8 cellular contexts compared by ENCODE assay signal in genomic region chr7:36153571-36154097, GRCh38. TPM values are rescaled to one million over a fixed set of nuclear protein-coding genes. Genes with fewer than 3 reads are reported as not detected.
DNase-seq lines count a peak whose midpoint lies in the region; ATAC-seq and TF ChIP-seq lines count a peak whose summit lies in the region.

No MANE protein-coding gene starts in this region.

- POLR2A ChIA-PET in Caco-2 (lab: Charles Lee): no interaction called here

- H3K9me3 Mint-ChIP-seq in Caco-2 (ENCODE audit: unreplicated experiment): no peaks in the 10 kb centered on the region

- H3K27ac Mint-ChIP-seq in Caco-2 (ENCODE audit: unreplicated experiment): peak overlapping the region; percentile 45

- H3K4me1 Mint-ChIP-seq in Caco-2 (ENCODE audit: low read depth, unreplicated experiment): no peaks in the 10 kb centered on the region

- peak in 1 of 2 experiments; percentile 53 for DNase-seq in Caco-2
- peak; percentile 24 for DNase-seq in M059J (ENCODE audit: low read depth)
- DNase-seq in ascending aorta (ENCODE audit: low spot score in 2 of 2): no peak
- DNase-seq in stimulated activated CD4-positive, alpha-beta T cell treated with anti-CD3 and anti-CD28 coated beads, Interleukin-2, amount 100 ng/mL, for 48 hours: peak; percentile 5 to 11
- DNase-seq in NCI-H128 (lab: John Stamatoyannopoulos, UW; ENCODE audit: unreplicated experiment): no peak

- H3K27me3 ChIP-seq in Caco-2 (replicated peaks; ENCODE audit: control insufficient read depth, insufficient read depth, low read length) (no peaks in the 10 kb centered on the region), ascending aorta (no peaks in the 10 kb centered on the region)

- H3K36me3 Mint-ChIP-seq in Caco-2 (ENCODE audit: insufficient read depth, unreplicated experiment): no peaks in the 10 kb centered on the region

- ATAC-seq in GM21737 (IDR thresholded peaks at IDR 0.05; ENCODE audit: unreplicated experiment): peak; percentile 7
- ATAC-seq in HG03439 (IDR thresholded peaks at IDR 0.05; ENCODE audit: unreplicated experiment): no peak

- H3K36me3 ChIP-seq in Caco-2 (ENCODE audit: control insufficient read depth, insufficient read depth, low read length) (no peaks in the 10 kb centered on the region), ascending aorta (no peaks in the 10 kb centered on the region)

- BruUV-seq in Caco-2 (replicated peaks; lab: Mats Ljungman, UMichigan): TSS peak; percentile 25

- CTCF ChIA-PET in Caco-2 (lab: Charles Lee): no interaction called here

- TF ChIP-seq CTCF in Caco-2 (IDR thresholded peaks at IDR 0.05; ENCODE audit: insufficient read depth in 1 of 2, low read depth in 1 of 2, low read length in 1 of 2, severe bottlenecking in 1 of 2, unreplicated experiment in 1 of 2) (no peak), ascending aorta (IDR thresholded peaks at IDR 0.05) (no peak)

- no peaks in the 10 kb centered on the region for H3K27me3 Mint-ChIP-seq in Caco-2 (ENCODE audit: insufficient read depth, unreplicated experiment)

- peak overlapping the region; percentile 83 for H3K4me3 ChIP-seq in Caco-2 (ENCODE audit: low read depth, low read length)
- H3K4me3 ChIP-seq in ascending aorta: peak overlapping the region; percentile 94 to 95
- peak overlapping the region; percentile 82 for H3K4me3 ChIP-seq in iPS-18c (ENCODE audit: insufficient read depth, low read depth, low read length)

- H3K9me3 ChIP-seq in Caco-2: no peaks in the 10 kb centered on the region
- no peaks in the 10 kb centered on the region for H3K9me3 ChIP-seq in ascending aorta
- no peaks in the 10 kb centered on the region for H3K9me3 ChIP-seq in iPS-18c (ENCODE audit: control insufficient read depth, insufficient read depth, low read length)

- H3K27ac ChIP-seq in ascending aorta: peak overlapping the region; percentile 81 to 86

- intact Hi-C loops in Caco-2 (cut with micrococcal nuclease; ENCODE audit: unreplicated experiment): loop anchor here (2.0 to 10.0 kb wide), 2 partner anchors 105 to 459 kb away; partner anchors contain the start of gene HERPUD2
- intact Hi-C loops in ascending aorta (cut with DNase I): loop anchor here (2.0 to 5.0 kb wide), 6 partner anchors 25 to 353 kb away; partner anchors contain the start of gene SEPTIN7

- H3K4me1 ChIP-seq in Caco-2: peaks cover 9% of the 10 kb centered on the region; the same call in 1 of the 2 replicates
- H3K4me1 ChIP-seq in ascending aorta: peaks cover 8 to 42% of the 10 kb centered on the region in 2 donors

- H3K4me3 Mint-ChIP-seq in Caco-2 (ENCODE audit: unreplicated experiment): peak overlapping the region; percentile 76

RNA-seq across cellular contexts. Expression of gene EEPD1, which starts 0.6 kb away (rescaled TPM):
- total RNA-seq in Caco-2 (2022): 1.8 and 2.1 TPM in 2 replicates
- total RNA-seq in M059J (2014; rRNA removed; shearing (Covaris generic)): 12.3 and 24.3 TPM in 2 replicates
- 14.0 TPM for total RNA-seq in ascending aorta

Comparison
In these comparisons a context has a peak if more than half of its experiments do, and no peak if none do; other contexts are left out.
1. DNase-seq: peak in M059J (single experiment) and stimulated activated CD4-positive, alpha-beta T cell treated with anti-CD3 and anti-CD28 coated beads, Interleukin-2, amount 100 ng/mL, for 48 hours (2 of 2); none in ascending aorta (0 of 2) and NCI-H128 (single experiment).
2. Peak in every context shown above with its lines, with median percentiles within 50 percentile points of each other: H3K4me3 ChIP-seq.